ENCODE assay signal across 13 cellular contexts in genomic region chr5:53335115-53335514, GRCh38.
DNase-seq lines count a peak whose midpoint lies in the region; FAIRE-seq and TF ChIP-seq lines count a peak whose summit lies in the region.
"Had no signal": no experiment of that assay in that cellular context is flagged by ENCODE, and none has a peak within 500 bp of the region (broad histone marks: within the 10 kb centered on the region; RNA-seq: fewer than 3 reads in every experiment).

No MANE protein-coding gene starts in this region.

- H3K79me2 ChIP-seq in mammary epithelial cell (ENCODE audit: insufficient read depth, low read length) (no peaks in the 10 kb centered on the region), keratinocyte (ENCODE audit: control insufficient read depth, insufficient read depth, low read length) (peaks cover 7% of the 10 kb centered on the region)

- H3K9me3 ChIP-seq in mammary epithelial cell (replicated peaks; ENCODE audit: insufficient read depth, low read length) (no peaks in the 10 kb centered on the region), keratinocyte (ENCODE audit: control insufficient read depth, low read depth, low read length) (no peaks in the 10 kb centered on the region), colonic mucosa (no peaks in the 10 kb centered on the region)

- H3K9ac ChIP-seq in mammary epithelial cell (ENCODE audit: insufficient read depth, low read length) (peak overlapping the region; percentile 99), keratinocyte (ENCODE audit: control insufficient read depth, extremely low read depth, insufficient read depth, low read length) (peak overlapping the region; percentile 72), colonic mucosa (ENCODE audit: low read depth in 2 of 2, low read length in 2 of 2) (no peak overlapping the region)

- H4K20me1 ChIP-seq in mammary epithelial cell (ENCODE audit: insufficient read depth, low read length) (no peaks in the 10 kb centered on the region), keratinocyte (ENCODE audit: control insufficient read depth, extremely low read depth, insufficient read depth, low read length) (no peaks in the 10 kb centered on the region)

- H3K27me3 ChIP-seq in mammary epithelial cell (ENCODE audit: insufficient read depth, low read length) = no peaks in the 10 kb centered on the region
- H3K27me3 ChIP-seq in keratinocyte (ENCODE audit: control insufficient read depth, extremely low read depth, insufficient read depth, low read length) = no peaks in the 10 kb centered on the region
- no peaks in the 10 kb centered on the region for H3K27me3 ChIP-seq in colonic mucosa

- CTCF ChIA-PET in mammary epithelial cell (lab: Charles Lee; ENCODE audit: low non-redundant PET) = no interaction called here

- H3K4me1 ChIP-seq in mammary epithelial cell (ENCODE audit: insufficient read depth, low read length) = peaks cover 87% of the 10 kb centered on the region
- peaks cover 82% of the 10 kb centered on the region for H3K4me1 ChIP-seq in keratinocyte (ENCODE audit: control insufficient read depth, extremely low read depth, insufficient read depth, low read length)
- no peaks in the 10 kb centered on the region for H3K4me1 ChIP-seq in colonic mucosa

- peak; percentile 37 for DNase-seq in DMS53 (lab: John Stamatoyannopoulos, UW)
- DNase-seq in DMS53 treated with DMSO at 0.1 percent for 48 hours (lab: John Stamatoyannopoulos, UW; ENCODE audit: unreplicated experiment) = no peak
- peak; percentile 50 for DNase-seq in mammary epithelial cell
- DNase-seq in keratinocyte (ENCODE audit: low read depth, low spot score) = no peak
- DNase-seq in colonic mucosa = no peak
- no peak for DNase-seq in LoVo (ENCODE audit: low spot score)
- no peak for DNase-seq in activated CD8-positive, alpha-beta memory T cell treated with anti-CD3 and anti-CD28 coated beads for 24 hours
- no peak for DNase-seq in SHP77 treated with DMSO at 0.1 percent for 48 hours (lab: John Stamatoyannopoulos, UW)
- DNase-seq: 8988T; activated CD4-positive, alpha-beta T cell treated with anti-CD3 and anti-CD28 coated beads, Interleukin-2, amount 50 U/mL, for 4 hours; DMS153; NCI-H187; substantia nigra had no signal

- dilution Hi-C loops in mammary epithelial cell (cut with HindIII; ENCODE audit: low sequenced_read_pairs) = loop anchor here (10.0 kb wide), 1 partner anchor 150 kb away; the partner anchor contains the start of gene FST
- dilution Hi-C loops in keratinocyte (cut with MboI; ENCODE audit: extremely low pct_ligation_motif_present, low sequenced_read_pairs) = no loop called here

- 40% methylated on average over 2 of the region's 2 CpGs for WGBS in mammary epithelial cell (ENCODE audit: low coverage, missing lambda C conversion rate)

- intact Hi-C loops in mammary epithelial cell (cut with micrococcal nuclease) = loop anchor here (2.0 kb wide), 1 partner anchor 144 kb away; no protein-coding TSS in a partner anchor
- intact Hi-C loops in colonic mucosa (cut with DNase I) = no loop called here

- in situ Hi-C loops in mammary epithelial cell (cut with MboI; ENCODE audit: low sequenced_read_pairs in 2 of 2) = loop anchor here in 1 of 2 donors (10.0 kb wide), 1 partner anchor 150 kb away; the partner anchor contains the start of gene FST

- BruUV-seq in mammary epithelial cell (replicated peaks; lab: Mats Ljungman, UMichigan) = TSS peak; percentile 1

- FAIRE-seq in keratinocyte (lab: Jason Lieb, UNC) = peak; percentile 87

- H3K4me2 ChIP-seq in mammary epithelial cell (ENCODE audit: insufficient read depth, low read depth, low read length) (peak overlapping the region; percentile 22), keratinocyte (ENCODE audit: control insufficient read depth, extremely low read depth, insufficient read depth, low read depth, low read length) (peak overlapping the region; percentile 55)

- H3K27ac ChIP-seq in mammary epithelial cell (ENCODE audit: insufficient read depth, low read depth, low read length) = peak overlapping the region; percentile 100
- peak overlapping the region; percentile 100 for H3K27ac ChIP-seq in keratinocyte (ENCODE audit: control insufficient read depth, insufficient read depth, low read length)
- no peak overlapping the region for H3K27ac ChIP-seq in colonic mucosa

- H3K4me3 ChIP-seq in mammary epithelial cell (replicated peaks in 1 of 3; ENCODE audit: insufficient read depth in 1 of 3, low read depth in 2 of 3, low read length in 3 of 3) = no peak overlapping the region
- H3K4me3 ChIP-seq in keratinocyte (ENCODE audit: control insufficient read depth in 2 of 3, extremely low read depth in 1 of 3, insufficient read depth in 2 of 3, low read depth in 1 of 3, low read length in 3 of 3) = no peak overlapping the region
- H3K4me3 ChIP-seq in colonic mucosa = no peak overlapping the region

- H3K9me1 ChIP-seq in keratinocyte (ENCODE audit: control insufficient read depth, extremely low read depth, insufficient read depth, low read length) = no peaks in the 10 kb centered on the region

- no peak overlapping the region for H2AFZ ChIP-seq in mammary epithelial cell (ENCODE audit: low read depth, low read length)
- no peak overlapping the region for H2AFZ ChIP-seq in keratinocyte (ENCODE audit: control insufficient read depth, low read length)

- TF ChIP-seq CTCF in mammary epithelial cell (conservative IDR thresholded peaks at IDR 0.05 in 1 of 2, IDR thresholded peaks at IDR 0.05 in 1 of 2; ENCODE audit: extremely low read depth in 1 of 2, insufficient read depth in 1 of 2, low read depth in 1 of 2, low read length in 2 of 2) (peak; percentile 19 to 40), keratinocyte (optimal IDR thresholded peaks at IDR 0.05 in 1 of 3, IDR thresholded peaks at IDR 0.05 in 1 of 3, conservative IDR thresholded peaks at IDR 0.05 in 1 of 3; ENCODE audit: extremely low read depth in 1 of 3, insufficient read depth in 2 of 3, low read length in 3 of 3) (peak; percentile 46 to 71 (median 52)), colonic mucosa (IDR thresholded peaks at IDR 0.05) (no peak)

- H3K36me3 ChIP-seq in mammary epithelial cell (ENCODE audit: insufficient read depth, low read length) (no peaks in the 10 kb centered on the region), keratinocyte (ENCODE audit: control insufficient read depth in 2 of 2, extremely low read depth in 1 of 2, insufficient read depth in 2 of 2, low read length in 2 of 2) (no peaks in the 10 kb centered on the region), colonic mucosa (no peaks in the 10 kb centered on the region)

Comparison
In these comparisons a context has a peak if more than half of its experiments do, and no peak if none do; other contexts are left out.
1. DNase-seq: peak in DMS53 (single experiment) and mammary epithelial cell (single experiment); none in DMS53 treated with DMSO at 0.1 percent for 48 hours (single experiment), keratinocyte (single experiment), colonic mucosa (single experiment), LoVo (single experiment), activated CD8-positive, alpha-beta memory T cell treated with anti-CD3 and anti-CD28 coated beads for 24 hours (single experiment) and SHP77 treated with DMSO at 0.1 percent for 48 hours (single experiment).
2. H3K9ac ChIP-seq: peak in mammary epithelial cell (single experiment) and keratinocyte (single experiment); none in colonic mucosa (0 of 2).